1 cellular context compared by ENCODE assay signal in the genomic region with DNA sequence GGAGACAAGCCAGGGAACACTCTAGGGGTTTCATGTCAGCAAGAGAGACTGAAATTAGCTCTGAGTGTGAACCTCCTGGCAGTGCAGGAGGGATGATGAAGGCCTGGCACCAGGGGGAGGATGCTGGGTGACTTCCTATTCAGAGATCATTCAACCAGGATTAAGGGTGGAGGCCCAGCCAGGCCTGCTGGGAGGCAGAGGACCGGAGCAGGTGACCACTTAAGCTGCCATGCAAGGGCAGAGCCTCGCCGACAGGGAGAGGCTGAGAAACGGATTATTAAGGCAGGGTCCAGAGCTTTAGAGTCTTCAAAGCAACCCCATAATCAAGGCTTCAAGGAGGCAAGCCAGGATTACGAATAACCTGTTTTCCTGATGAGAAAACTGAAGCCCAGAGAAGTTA.
A peak's percentile ranks its signal among the peaks of the same experiment; 100 is the strongest.
TF ChIP-seq lines count a peak whose summit lies in the region.

No MANE protein-coding gene starts in this region.

TF ChIP-seq in HepG2, 621 proteins besides CTCF, POLR2A, EP300 and RAD21 (continued from another document):
- TF ChIP-seq, protein P1, sequence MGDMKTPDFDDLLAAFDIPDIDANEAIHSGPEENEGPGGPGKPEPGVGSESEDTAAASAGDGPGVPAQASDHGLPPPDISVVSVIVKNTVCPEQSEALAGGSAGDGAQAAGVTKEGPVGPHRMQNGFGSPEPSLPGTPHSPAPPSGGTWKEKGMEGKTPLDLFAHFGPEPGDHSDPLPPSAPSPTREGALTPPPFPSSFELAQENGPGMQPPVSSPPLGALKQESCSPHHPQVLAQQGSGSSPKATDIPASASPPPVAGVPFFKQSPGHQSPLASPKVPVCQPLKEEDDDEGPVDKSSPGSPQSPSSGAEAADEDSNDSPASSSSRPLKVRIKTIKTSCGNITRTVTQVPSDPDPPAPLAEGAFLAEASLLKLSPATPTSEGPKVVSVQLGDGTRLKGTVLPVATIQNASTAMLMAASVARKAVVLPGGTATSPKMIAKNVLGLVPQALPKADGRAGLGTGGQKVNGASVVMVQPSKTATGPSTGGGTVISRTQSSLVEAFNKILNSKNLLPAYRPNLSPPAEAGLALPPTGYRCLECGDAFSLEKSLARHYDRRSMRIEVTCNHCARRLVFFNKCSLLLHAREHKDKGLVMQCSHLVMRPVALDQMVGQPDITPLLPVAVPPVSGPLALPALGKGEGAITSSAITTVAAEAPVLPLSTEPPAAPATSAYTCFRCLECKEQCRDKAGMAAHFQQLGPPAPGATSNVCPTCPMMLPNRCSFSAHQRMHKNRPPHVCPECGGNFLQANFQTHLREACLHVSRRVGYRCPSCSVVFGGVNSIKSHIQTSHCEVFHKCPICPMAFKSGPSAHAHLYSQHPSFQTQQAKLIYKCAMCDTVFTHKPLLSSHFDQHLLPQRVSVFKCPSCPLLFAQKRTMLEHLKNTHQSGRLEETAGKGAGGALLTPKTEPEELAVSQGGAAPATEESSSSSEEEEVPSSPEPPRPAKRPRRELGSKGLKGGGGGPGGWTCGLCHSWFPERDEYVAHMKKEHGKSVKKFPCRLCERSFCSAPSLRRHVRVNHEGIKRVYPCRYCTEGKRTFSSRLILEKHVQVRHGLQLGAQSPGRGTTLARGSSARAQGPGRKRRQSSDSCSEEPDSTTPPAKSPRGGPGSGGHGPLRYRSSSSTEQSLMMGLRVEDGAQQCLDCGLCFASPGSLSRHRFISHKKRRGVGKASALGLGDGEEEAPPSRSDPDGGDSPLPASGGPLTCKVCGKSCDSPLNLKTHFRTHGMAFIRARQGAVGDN (CRISPR knock-in tag; IDR thresholded peaks at IDR 0.05), result peak; percentile 12; the same call in 1 of the 2 replicates
- TF ChIP-seq MTA1 (CRISPR knock-in tag; IDR thresholded peaks at IDR 0.05; ENCODE audit: borderline replicate concordance) (no peak), TOPORS (CRISPR knock-in tag; IDR thresholded peaks at IDR 0.05) (no peak), ZNF724P (CRISPR knock-in tag; IDR thresholded peaks at IDR 0.05; ENCODE audit: borderline replicate concordance) (no peak), ZNF746 (CRISPR knock-in tag; IDR thresholded peaks at IDR 0.05) (no peak)
- TF ChIP-seq, protein P2, sequence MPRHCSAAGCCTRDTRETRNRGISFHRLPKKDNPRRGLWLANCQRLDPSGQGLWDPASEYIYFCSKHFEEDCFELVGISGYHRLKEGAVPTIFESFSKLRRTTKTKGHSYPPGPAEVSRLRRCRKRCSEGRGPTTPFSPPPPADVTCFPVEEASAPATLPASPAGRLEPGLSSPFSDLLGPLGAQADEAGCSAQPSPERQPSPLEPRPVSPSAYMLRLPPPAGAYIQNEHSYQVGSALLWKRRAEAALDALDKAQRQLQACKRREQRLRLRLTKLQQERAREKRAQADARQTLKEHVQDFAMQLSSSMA (CRISPR knock-in tag; IDR thresholded peaks at IDR 0.05), result 0 out of 2 replicates have a peak, but pooled peaks have one; percentile 49
